5 cellular contexts compared by ENCODE assay signal in genomic region chr7:64088863-64089262, GRCh38. TPM values are rescaled to one million over a fixed set of nuclear protein-coding genes. Genes with fewer than 3 reads are reported as not detected.
"Had no signal": no experiment of that assay in that cellular context is flagged by ENCODE, and none has a peak within 500 bp of the region (broad histone marks: within the 10 kb centered on the region; RNA-seq: fewer than 3 reads in every experiment).

No MANE protein-coding gene starts in this region.

RNA-seq across cellular contexts. Expression of gene ZNF727, which starts 43.6 kb away (rescaled TPM):
- total RNA-seq: GM23248, GM23338, H1, H7, H9 had no signal
- polyA plus RNA-seq: GM23248, GM23338, H1 had no signal
